12 cellular contexts compared by ENCODE assay signal in genomic region chr17:16980813-16981731, GRCh38. TPM values are rescaled to one million over a fixed set of nuclear protein-coding genes. Genes with fewer than 3 reads are reported as not detected.
DNase-seq lines count a peak whose midpoint lies in the region; ATAC-seq, FAIRE-seq and TF ChIP-seq lines count a peak whose summit lies in the region.
"Had no signal": no experiment of that assay in that cellular context is flagged by ENCODE, and none has a peak within 500 bp of the region (broad histone marks: within the 10 kb centered on the region; RNA-seq: fewer than 3 reads in every experiment).

No MANE protein-coding gene starts in this region.

- intact Hi-C loops in GM12878 (cut with micrococcal nuclease; ENCODE audit: unreplicated experiment) (loop anchor here (1.0 to 10.0 kb wide), 2 partner anchors 7 to 854 kb away; partner anchors contain the start of gene SREBF1), natural killer cell (cut with micrococcal nuclease) (loop anchor here (10.0 kb wide), 1 partner anchor 446 kb away; no protein-coding TSS in a partner anchor)

- in situ Hi-C loops in GM12878 (cut with MboI): loop anchor here (10.0 to 25.0 kb wide), 2 partner anchors 566 to 1931 kb away; partner anchors contain the start of gene TRPV2

- CTCF ChIA-PET in GM12878 (lab: Yijun Ruan, JAX): interaction anchor here (0.6 to 19.5 kb wide), 5 partner anchors 9 to 16 kb away, joined by 3 to 361 read pairs (median 6); no protein-coding TSS in a partner anchor

- peak overlapping the region; percentile 91 for H3K4me2 ChIP-seq in GM12878 (ENCODE audit: control insufficient read depth, insufficient read depth)

- no peak overlapping the region for H3K4me3 Mint-ChIP-seq in natural killer cell
- H3K4me3 Mint-ChIP-seq: neural crest cell had no signal

- H3K79me2 ChIP-seq in GM12878 (ENCODE audit: control insufficient read depth, insufficient read depth, low read length): peaks cover 15% of the 10 kb centered on the region

- H3K36me3 ChIP-seq in BE2C (no peaks in the 10 kb centered on the region), GM12878 (ENCODE audit: control insufficient read depth in 2 of 2, insufficient read depth in 2 of 2, low read length in 1 of 2) (no peaks in the 10 kb centered on the region; a peak in 1 of 4 replicates)
- H3K36me3 ChIP-seq: adrenal gland, gastroesophageal sphincter had no signal

- DNase-seq in BE2C (peak; percentile 66), GM12878 (ENCODE audit: low read depth, low spot score) (peak; percentile 84), NCI-H446 (lab: John Stamatoyannopoulos, UW) (no peak), natural killer cell (no peak), hypothalamus (lab: John Stamatoyannopoulos, UW) (no peak)
- no peak for DNase-seq in stimulated activated CD4-positive, alpha-beta T cell treated with anti-CD3 and anti-CD28 coated beads, Interleukin-4, amount 100 ng/mL, for 4 hours
- DNase-seq: adrenal gland had no signal

- ATAC-seq in GM18909 (IDR thresholded peaks at IDR 0.05; ENCODE audit: poor library complexity, unreplicated experiment): peak; percentile 52
- peak; percentile 52 for ATAC-seq in HG03354 (IDR thresholded peaks at IDR 0.05; ENCODE audit: poor library complexity, severe bottlenecking, unreplicated experiment)
- peak; percentile 68 for ATAC-seq in GM12878
- no peak for ATAC-seq in natural killer cell
- ATAC-seq: gastroesophageal sphincter had no signal

- no peaks in the 10 kb centered on the region for H3K9me3 Mint-ChIP-seq in natural killer cell
- H3K9me3 Mint-ChIP-seq: neural crest cell had no signal

- peak overlapping the region; percentile 71 for H3K9ac ChIP-seq in GM12878 (ENCODE audit: control insufficient read depth, insufficient read depth, low read length)

- BruUV-seq in GM12878 (replicated peaks; lab: Mats Ljungman, UMichigan): TSS peak; percentile 70

- TF ChIP-seq RAD21 in GM12878 (IDR thresholded peaks at IDR 0.05; ENCODE audit: insufficient read depth, low read depth, low read length): no peak

- H3K9me3 ChIP-seq in BE2C (no peaks in the 10 kb centered on the region), GM12878 (replicated peaks; ENCODE audit: control insufficient read depth, insufficient read depth, low read length) (no peaks in the 10 kb centered on the region)
- H3K9me3 ChIP-seq: adrenal gland, gastroesophageal sphincter had no signal

- SMC1A ChIA-PET in GM12878 (lab: Charles Lee; ENCODE audit: uncharacterized antibody, unreplicated experiment): interaction anchor here (0.8 to 21.7 kb wide), 4 partner anchors 3 to 29 kb away, joined by 3 to 812 read pairs (median 408); partner anchors contain the start of gene TNFRSF13B

- no peaks in the 10 kb centered on the region for H3K27me3 ChIP-seq in BE2C
- no peaks in the 10 kb centered on the region for H3K27me3 ChIP-seq in GM12878 (replicated peaks in 1 of 2; ENCODE audit: control insufficient read depth in 2 of 2, insufficient read depth in 2 of 2, low read length in 1 of 2)

- TF ChIP-seq POLR2A in GM12878 (IDR thresholded peaks at IDR 0.05; ENCODE audit: low read depth, low read length): peak; percentile 67; the same call in 1 of the 2 replicates

- peak overlapping the region; percentile 92 for H3K27ac ChIP-seq in GM12878 (ENCODE audit: control insufficient read depth, insufficient read depth)
- H3K27ac ChIP-seq: adrenal gland, gastroesophageal sphincter, HL-60 had no signal

- peak overlapping the region; percentile 68 for H2AFZ ChIP-seq in GM12878 (ENCODE audit: control insufficient read depth, low read depth, low read length)

- TF ChIP-seq CTCF in BE2C (IDR thresholded peaks at IDR 0.05; ENCODE audit: low read depth, low read length): no peak
- TF ChIP-seq CTCF in GM12878 (IDR thresholded peaks at IDR 0.05 in 2 of 3, conservative IDR thresholded peaks at IDR 0.05 in 1 of 3; ENCODE audit: control insufficient read depth in 2 of 3, extremely low read depth in 1 of 3, insufficient read depth in 1 of 3, low read depth in 3 of 3, low read length in 3 of 3): no peak
- TF ChIP-seq CTCF in natural killer cell (IDR thresholded peaks at IDR 0.05): no peak

- no peak for FAIRE-seq in GM12878 (lab: Jason Lieb, UNC)

- RAD21 ChIA-PET in GM12878 (lab: Charles Lee; ENCODE audit: unreplicated experiment): interaction anchor here (1.4 to 30.7 kb wide), 3 partner anchors 3 to 37 kb away, joined by 3 to 913 read pairs (median 913); partner anchors contain the start of gene TNFRSF13B

- H3K27me3 Mint-ChIP-seq in natural killer cell (ENCODE audit: low read depth in 2 of 2): peaks cover 0 to 3% of the 10 kb centered on the region in 2 donors

- peaks cover 0 to 12% of the 10 kb centered on the region in 2 donors for H3K4me1 Mint-ChIP-seq in natural killer cell
- H3K4me1 Mint-ChIP-seq: neural crest cell had no signal

- POLR2A ChIA-PET in GM12878 (lab: Charles Lee): interaction anchor here (0.6 to 21.9 kb wide), 3 partner anchors 3 to 257 kb away, joined by 5 to 656 read pairs (median 656); partner anchors contain the start of gene TNFRSF13B

- no peak overlapping the region for H3K27ac Mint-ChIP-seq in natural killer cell

- WGBS in GM12878 (ENCODE audit: insufficient coverage, insufficient replicate concordance, low lambda C conversion rate, missing lambda C conversion rate): 12% methylated on average over 26 of the region's 26 CpGs

- peak; percentile 57 to 78; a peak in 3 of 4 replicates for TF ChIP-seq EP300 in GM12878 (IDR thresholded peaks at IDR 0.05; ENCODE audit: borderline replicate concordance in 1 of 2, control insufficient read depth in 1 of 2, low read depth in 2 of 2, low read length in 2 of 2)

- H4K20me1 ChIP-seq in GM12878 (ENCODE audit: control insufficient read depth, insufficient read depth): no peaks in the 10 kb centered on the region

- H3K4me1 ChIP-seq in BE2C (no peaks in the 10 kb centered on the region), GM12878 (ENCODE audit: control insufficient read depth, insufficient read depth, low read length) (peaks cover 70% of the 10 kb centered on the region)
- H3K4me1 ChIP-seq: adrenal gland, gastroesophageal sphincter had no signal

- no peaks in the 10 kb centered on the region for H3K36me3 Mint-ChIP-seq in natural killer cell

- H3K4me3 ChIP-seq in BE2C (ENCODE audit: low read depth, low read length) (no peak overlapping the region), GM12878 (peak overlapping the region; percentile 40; the same call in 1 of the 2 replicates)
- H3K4me3 ChIP-seq: adrenal gland, gastroesophageal sphincter had no signal

TF ChIP-seq in GM12878, 131 proteins besides CTCF, POLR2A, EP300 and RAD21 (continues in another document):
- TF ChIP-seq EED (IDR thresholded peaks at IDR 0.05; ENCODE audit: low read depth) (peak; percentile 93), HDAC6 (IDR thresholded peaks at IDR 0.05; ENCODE audit: unreplicated experiment) (no peak), MEF2A (IDR thresholded peaks at IDR 0.05; ENCODE audit: insufficient read depth, low read depth, low read length) (peak; percentile 55; the same call in 1 of the 2 replicates), CHD1 (IDR thresholded peaks at IDR 0.05; ENCODE audit: low read depth, low read length) (no peak), NR2F1 (conservative IDR thresholded peaks at IDR 0.05) (no peak), SUPT20H (IDR thresholded peaks at IDR 0.05; ENCODE audit: borderline replicate concordance, control insufficient read depth, low read depth, low read length) (no peak), TARDBP (IDR thresholded peaks at IDR 0.05; ENCODE audit: borderline replicate concordance) (no peak), NR2C2 (IDR thresholded peaks at IDR 0.05; ENCODE audit: borderline replicate concordance, control insufficient read depth, insufficient read length, low read depth) (no peak), NFXL1 (IDR thresholded peaks at IDR 0.05; ENCODE audit: borderline replicate concordance) (no peak), CBFB (IDR thresholded peaks at IDR 0.05; ENCODE audit: low read depth) (peak; percentile 82), WRNIP1 (IDR thresholded peaks at IDR 0.05; ENCODE audit: borderline replicate concordance, low read depth, low read length) (no peak), RCOR1 (conservative IDR thresholded peaks at IDR 0.05; ENCODE audit: low read depth, low read length) (no peak), MXI1 (IDR thresholded peaks at IDR 0.05; ENCODE audit: low read depth, low read length) (no peak)

RNA-seq across cellular contexts. Expression of gene TNFRSF13B, which starts 9.2 kb away (rescaled TPM):
- polyA plus RNA-seq in BE2C (2012; ENCODE audit: insufficient read depth, insufficient read length, low read depth): not detected
- 353 and 380 TPM in 2 replicates for total RNA-seq in GM12878 (2013; cell fraction: nucleolus; rRNA removed)
- total RNA-seq in GM12878 (2014; rRNA removed): 101 and 116 TPM in 2 replicates
- total RNA-seq in GM12878 (2014; rRNA removed; fragmentation: Illumina TruSeq; extraction: Trizol): 50.4 and 53.0 TPM in 2 replicates
- total RNA-seq in GM12878 (2021): 160 and 161 TPM in 2 replicates
- polyA plus RNA-seq in GM12878 (2011; ENCODE audit: low read depth): 102 TPM
- polyA plus RNA-seq in GM12878 (2011; rRNA removed): 45.9 and 91.3 TPM in 2 replicates
- 124 and 142 TPM in 2 replicates for polyA plus RNA-seq in GM12878 (2011; cell fraction: cytosol; rRNA removed)
- 234 and 258 TPM in 2 replicates for polyA plus RNA-seq in GM12878 (2011; cell fraction: nucleus; rRNA removed)
- 237 and 313 TPM in 2 replicates for polyA plus RNA-seq in GM12878 (2012)
- 53.0 and 141 TPM in 2 replicates for polyA plus RNA-seq in GM12878 (2014; fragmentation: Illumina TruSeq; extraction: Trizol)
- 10 to 100 TPM; 15.5 to 23.1 TPM for polyA plus RNA-seq in GM12878 (2014; fragmentation: Nextera tagmentation; extraction: Ambion mirVana)
- polyA plus RNA-seq in GM12878 (2014; rRNA removed): 231 and 255 TPM in 2 replicates
- 100 to 1,000 TPM; 121 to 139 TPM for polyA plus RNA-seq in GM12878 (2016; fragmentation: Nextera tagmentation; extraction: Ambion mirVana)
- 123 and 202 TPM in 2 replicates for polyA minus RNA-seq in GM12878 (2011; rRNA and poly(A)+ RNA removed)
- 45.4 TPM in 2 replicates for polyA minus RNA-seq in GM12878 (2011; cell fraction: cytosol; rRNA and poly(A)+ RNA removed)
- 141 and 184 TPM in 2 replicates for polyA minus RNA-seq in GM12878 (2011; cell fraction: nucleus; rRNA and poly(A)+ RNA removed)
- 1 to 10 TPM in 1 of 3 donors, under 1 TPM in 2; 0.70 to 7.7 (median 0.89) TPM for total RNA-seq in natural killer cell
- total RNA-seq: adrenal gland, neural crest cell had no signal

Comparison
In these comparisons a context has a peak if more than half of its experiments do, and no peak if none do; other contexts are left out.
1. DNase-seq: peak in BE2C (single experiment) and GM12878 (single experiment); none in NCI-H446 (0 of 2), natural killer cell (single experiment), stimulated activated CD4-positive, alpha-beta T cell treated with anti-CD3 and anti-CD28 coated beads, Interleukin-4, amount 100 ng/mL, for 4 hours (0 of 2) and hypothalamus (0 of 51).
2. ATAC-seq: peak in GM18909 (single experiment), HG03354 (single experiment) and GM12878 (single experiment); none in natural killer cell (0 of 3).
3. RNA of gene TNFRSF13B, which starts 9.2 kb away (total RNA-seq): 50.4 to 380 TPM in GM12878; 0.70 to 7.7 TPM in natural killer cell; every median in the first group is over 4 times any median in the second.